In genomic region chr19:57527136-57527881, GRCh38 we compare ENCODE assay signal across 8 cellular contexts. TPM values are rescaled to one million over a fixed set of nuclear protein-coding genes. Genes with fewer than 3 reads are reported as not detected.
DNase-seq lines count a peak whose midpoint lies in the region; ATAC-seq, FAIRE-seq and TF ChIP-seq lines count a peak whose summit lies in the region.

ZNF549 (plus strand) TSS chr19:57527356; CDS start chr19:57527574, 218 bp downstream.

- CTCF ChIA-PET in HepG2 (lab: Yijun Ruan, JAX; ENCODE audit: low intra/inter-chr PET ratio, low total read pairs), result no interaction called here

- TF ChIP-seq EP300 in HepG2 (IDR thresholded peaks at IDR 0.05; ENCODE audit: low read depth in 2 of 2, low read length in 2 of 2) (no peak), HepG2 (CRISPR knock-in tag; IDR thresholded peaks at IDR 0.05; ENCODE audit: borderline replicate concordance) (no peak)

- H3K36me3 ChIP-seq in HepG2 (replicated peaks in 1 of 2; ENCODE audit: control insufficient read depth in 1 of 2, insufficient read depth in 2 of 2, low read length in 2 of 2), result peaks cover 0 to 11% of the 10 kb centered on the region in 2 experiments; a peak in 3 of 5 replicates

- peak within 1 kb of the TSS; percentile 77 for H3K9ac ChIP-seq in HepG2 (ENCODE audit: insufficient read depth, low read depth, low read length)

- H4K20me1 ChIP-seq in HepG2 (ENCODE audit: insufficient read depth, low read length), result no peaks in the 10 kb centered on the region

- H3K27me3 ChIP-seq in HepG2 (ENCODE audit: control insufficient read depth in 1 of 2, insufficient read depth in 2 of 2, low read length in 2 of 2), result no peaks in the 10 kb centered on the region

- peak within 1 kb of the TSS; percentile 98 for H3K4me3 ChIP-seq in AG10803 (ENCODE audit: low read length)
- peak within 1 kb of the TSS; percentile 86 to 99 (median 92) for H3K4me3 ChIP-seq in HepG2 (replicated peaks in 1 of 3; ENCODE audit: insufficient read depth in 1 of 3, low read depth in 2 of 3, low read length in 3 of 3)

- H2AFZ ChIP-seq in HepG2 (ENCODE audit: low read length), result peak within 1 kb of the TSS; percentile 87

- 0 out of 2 replicates have a peak, but pooled peaks have one; percentile 20 for TF ChIP-seq RAD21 in HepG2 (CRISPR knock-in tag; IDR thresholded peaks at IDR 0.05)

- FAIRE-seq in HepG2 (lab: Jason Lieb, UNC), result peak; percentile 91

- H3K4me2 ChIP-seq in HepG2 (ENCODE audit: low read depth, low read length), result peak within 1 kb of the TSS; percentile 76

- in situ Hi-C loops in HepG2 (cut with HindIII; ENCODE audit: extremely low pct_ligation_motif_present, low pct_unique_long_range_greater_than_20kb), result no loop called here

- POLR2A ChIA-PET in HepG2 (lab: Yijun Ruan, JAX), result interaction anchor here (0.9 kb wide), 1 partner anchor 155 kb away, joined by 4 read pairs; the partner anchor contains the start of gene ZNF551

- under 1% methylated on average over 41 of the region's 64 CpGs for WGBS in HepG2 (ENCODE audit: low lambda C conversion rate)

- peak; percentile 59 to 83 for TF ChIP-seq POLR2A in HepG2 (IDR thresholded peaks at IDR 0.05; ENCODE audit: insufficient read depth in 1 of 2, low read depth in 2 of 2, low read length in 2 of 2)

- peak; percentile 96 for ATAC-seq in GM19025 (IDR thresholded peaks at IDR 0.05; ENCODE audit: low read depth, unreplicated experiment)
- peak; percentile 99 for ATAC-seq in HG03280 (IDR thresholded peaks at IDR 0.05; ENCODE audit: unreplicated experiment)
- peak; percentile 99 for ATAC-seq in HepG2

- peaks cover 12% of the 10 kb centered on the region for H3K4me1 ChIP-seq in HepG2 (ENCODE audit: insufficient read depth, low read length)

- peak within 1 kb of the TSS; percentile 73 for H3K27ac ChIP-seq in HepG2 (ENCODE audit: extremely low read length, insufficient read depth, low read length)

- no peaks in the 10 kb centered on the region for H3K9me3 ChIP-seq in HepG2 (ENCODE audit: low read length)

- TF ChIP-seq CTCF in AG10803 (conservative IDR thresholded peaks at IDR 0.05; ENCODE audit: low read length) (no peak), HepG2 (CRISPR knock-in tag; IDR thresholded peaks at IDR 0.05) (0 out of 2 replicates have a peak, but pooled peaks have one; percentile 17)

- H3K79me2 ChIP-seq in HepG2 (ENCODE audit: insufficient read depth, low read length), result peaks cover 17% of the 10 kb centered on the region

- intact Hi-C loops in HepG2 (cut with micrococcal nuclease; ENCODE audit: unreplicated experiment), result no loop called here

- TSS peak; percentile 57 for BruUV-seq in HepG2 (replicated peaks; lab: Mats Ljungman, UMichigan)

- peak; percentile 88 for DNase-seq in AG10803 (ENCODE audit: low read depth)
- peak; percentile 94 for DNase-seq in NCI-H510A (lab: John Stamatoyannopoulos, UW)
- peak; percentile 83 for DNase-seq in activated CD4-positive, alpha-beta T cell treated with anti-CD3 and anti-CD28 coated beads, Interleukin-2, amount 50 U/mL, for 1 hour
- peak; percentile 87 to 90 for DNase-seq in dermis microvascular lymphatic vessel endothelial cell (ENCODE audit: low read depth in 2 of 2)
- DNase-seq in HepG2 (ENCODE audit: low spot score), result peak; percentile 94
- DNase-seq in stimulated activated CD4-positive, alpha-beta T cell treated with anti-CD3 and anti-CD28 coated beads, Interleukin-2, amount 100 ng/mL, for 4 hours (ENCODE audit: low read depth), result peak; percentile 79

TF ChIP-seq in HepG2, 621 proteins besides CTCF, POLR2A, EP300 and RAD21 (continues in another document):
- TF ChIP-seq ZNF609 (CRISPR knock-in tag; IDR thresholded peaks at IDR 0.05; ENCODE audit: borderline replicate concordance) (no peak), ZNF503 (CRISPR knock-in tag; IDR thresholded peaks at IDR 0.05) (no peak; the same call in 1 of the 2 replicates), TAF15 (IDR thresholded peaks at IDR 0.05; ENCODE audit: low read depth, low read length, poor library complexity, severe bottlenecking) (no peak), SIN3A (IDR thresholded peaks at IDR 0.05; ENCODE audit: borderline replicate concordance, low read depth, low read length) (0 out of 2 replicates have a peak, but pooled peaks have one; percentile 48), ZNF660 (CRISPR knock-in tag; IDR thresholded peaks at IDR 0.05; ENCODE audit: borderline replicate concordance, low read depth) (no peak)

RNA-seq across cellular contexts. Expression of gene ZNF549, which starts in this region (rescaled TPM):
- total RNA-seq in dermis microvascular lymphatic vessel endothelial cell, result 2.8 and 4.9 TPM in 2 replicates
- total RNA-seq in HepG2 (2016; rRNA removed; fragmentation: Illumina TruSeq; extraction: Trizol), result 6.4 and 8.8 TPM in 2 replicates
- 0.40 and 0.88 TPM in 2 replicates for total RNA-seq in HepG2 (2016; cell fraction: cytosol; rRNA removed; fragmentation: Illumina TruSeq; extraction: Trizol; ENCODE audit: low read depth)
- total RNA-seq in HepG2 (2016; cell fraction: insoluble cytoplasmic fraction; rRNA removed; fragmentation: Illumina TruSeq; extraction: Trizol), result 6.1 and 8.5 TPM in 2 replicates
- total RNA-seq in HepG2 (2016; cell fraction: membrane; rRNA removed; fragmentation: Illumina TruSeq; extraction: Trizol), result 3.1 and 3.7 TPM in 2 replicates
- total RNA-seq in HepG2 (2016; cell fraction: nucleus; rRNA removed; fragmentation: Illumina TruSeq; extraction: Trizol), result 5.1 and 5.4 TPM in 2 replicates
- polyA plus RNA-seq in HepG2 (2011; rRNA removed), result 2.8 and 2.9 TPM in 2 replicates
- polyA plus RNA-seq in HepG2 (2011; cell fraction: cytosol; rRNA removed), result 1.4 and 2.3 TPM in 2 replicates
- 2.0 and 3.0 TPM in 2 replicates for polyA plus RNA-seq in HepG2 (2011; cell fraction: nucleus; rRNA removed)
- 2.7 and 3.1 TPM in 2 replicates for polyA plus RNA-seq in HepG2 (2012)
- 0.15 and 0.24 TPM in 2 replicates for polyA plus RNA-seq in HepG2 (2016; cell fraction: cytosol; fragmentation: Illumina TruSeq; extraction: Trizol; ENCODE audit: low read depth)
- 3.9 TPM in 2 replicates for polyA plus RNA-seq in HepG2 (2016; cell fraction: insoluble cytoplasmic fraction; fragmentation: Illumina TruSeq; extraction: Trizol; ENCODE audit: low read depth)
- 0.61 and 0.85 TPM in 2 replicates for polyA plus RNA-seq in HepG2 (2016; cell fraction: membrane; fragmentation: Illumina TruSeq; extraction: Trizol; ENCODE audit: low read depth)
- polyA plus RNA-seq in HepG2 (2016; cell fraction: nucleus; fragmentation: Illumina TruSeq; extraction: Trizol; ENCODE audit: insufficient read depth, low read depth), result 7.6 and 8.6 TPM in 2 replicates
- 2.6 TPM in 1 of 2 replicates, not detected in the other for polyA minus RNA-seq in HepG2 (2011; rRNA and poly(A)+ RNA removed; ENCODE audit: low replicate concordance)
- polyA minus RNA-seq in HepG2 (2011; cell fraction: cytosol; rRNA and poly(A)+ RNA removed), result 2.9 and 3.6 TPM in 2 replicates
- polyA minus RNA-seq in HepG2 (2011; cell fraction: nucleus; rRNA and poly(A)+ RNA removed), result 6.6 and 9.2 TPM in 2 replicates

Comparison
In these comparisons a context has a peak if more than half of its experiments do, and no peak if none do; other contexts are left out.
1. Peak in every context shown above with its lines: DNase-seq, ATAC-seq, H3K4me3 ChIP-seq and H3K27ac ChIP-seq.